9 cellular contexts compared by ENCODE assay signal in genomic region chr3:146469206-146470017, GRCh38. TPM values are rescaled to one million over a fixed set of nuclear protein-coding genes. Genes with fewer than 3 reads are reported as not detected.
DNase-seq lines count a peak whose midpoint lies in the region; ATAC-seq lines count a peak whose summit lies in the region.
"Had no signal": no experiment of that assay in that cellular context is flagged by ENCODE, and none has a peak within 500 bp of the region (broad histone marks: within the 10 kb centered on the region; RNA-seq: fewer than 3 reads in every experiment).

Gene PLSCR2 (minus strand): TSS chr3:146469561. CDS start chr3:146459904, 9,657 bp downstream.

- no peaks in the 10 kb centered on the region for H3K9me3 ChIP-seq in duodenal mucosa (ENCODE audit: control insufficient read depth in 1 of 2, low read length in 2 of 2)
- H3K9me3 ChIP-seq in mesenchymal stem cell (ENCODE audit: control insufficient read depth, low read length): no peaks in the 10 kb centered on the region

- H2BK120ac ChIP-seq in mesenchymal stem cell (ENCODE audit: low read depth, low read length): no peak within 1 kb of the TSS

- no peak within 1 kb of the TSS for H2AFZ ChIP-seq in mesenchymal stem cell (ENCODE audit: low read depth, low read length)

- peak within 1 kb of the TSS; percentile 65 for H2BK15ac ChIP-seq in mesenchymal stem cell (ENCODE audit: low read depth, poor library complexity, severe bottlenecking)

- H2BK12ac ChIP-seq in mesenchymal stem cell (ENCODE audit: low read length in 2 of 2): no peak within 1 kb of the TSS

- H2BK5ac ChIP-seq in mesenchymal stem cell (ENCODE audit: low read depth, low read length, poor library complexity, severe bottlenecking): no peak within 1 kb of the TSS

- H3K18ac ChIP-seq in mesenchymal stem cell (ENCODE audit: low read depth in 1 of 2, low read length in 2 of 2): peak within 1 kb of the TSS in 1 of 2 experiments; percentile 7

- peak within 1 kb of the TSS; percentile 81 to 91 for H3K4me3 ChIP-seq in duodenal mucosa (ENCODE audit: low read depth in 1 of 2, low read length in 2 of 2)
- peak within 1 kb of the TSS; percentile 36 to 78 for H3K4me3 ChIP-seq in mesenchymal stem cell (ENCODE audit: insufficient read depth in 1 of 2, low read depth in 1 of 2, low read length in 2 of 2)

- no peaks in the 10 kb centered on the region for H3K79me1 ChIP-seq in mesenchymal stem cell (replicated peaks; ENCODE audit: low read length, poor library complexity, severe bottlenecking)

- no peak within 1 kb of the TSS for H2AK5ac ChIP-seq in mesenchymal stem cell (ENCODE audit: low read length, severe bottlenecking)

- peak within 1 kb of the TSS; percentile 35 for H4K8ac ChIP-seq in mesenchymal stem cell (ENCODE audit: low read length)

- peak within 1 kb of the TSS; percentile 33 for H3K4me2 ChIP-seq in mesenchymal stem cell (ENCODE audit: low read length, poor library complexity, severe bottlenecking)

- H3K4ac ChIP-seq in mesenchymal stem cell (ENCODE audit: low read depth in 1 of 2, low read length in 2 of 2): no peak within 1 kb of the TSS

- H3K9ac ChIP-seq in duodenal mucosa (ENCODE audit: low read depth in 1 of 2, low read length in 2 of 2) (peak within 1 kb of the TSS; percentile 82 to 85), mesenchymal stem cell (ENCODE audit: low read length) (peak within 1 kb of the TSS; percentile 73)

- H3K27ac ChIP-seq in duodenal mucosa (ENCODE audit: low read depth, low read length): peak within 1 kb of the TSS; percentile 77
- H3K27ac ChIP-seq in mesenchymal stem cell (ENCODE audit: low read length, poor library complexity, severe bottlenecking): no peak within 1 kb of the TSS

- DNase-seq in DMS153 (lab: John Stamatoyannopoulos, UW) (peak; percentile 80), M059J (ENCODE audit: low read depth) (peak; percentile 20), mesenchymal stem cell (no peak), NOMO-1 treated with DMSO at 0.1 percent for 48 hours (lab: John Stamatoyannopoulos, UW; ENCODE audit: unreplicated experiment) (no peak)
- DNase-seq in activated CD4-positive, alpha-beta T cell treated with anti-CD3 and anti-CD28 coated beads, Interleukin-2, amount 50 U/mL, for 24 hours (ENCODE audit: low read depth in 1 of 2, low spot score in 1 of 2): peak; percentile 39 to 42
- peak; percentile 34 to 51 for DNase-seq in stimulated activated CD8-positive, alpha-beta memory T cell treated with anti-CD3 and anti-CD28 coated beads, Interleukin-2, amount 100 ng/mL, for 48 hours (ENCODE audit: low read depth in 2 of 2)

- H3K23ac ChIP-seq in mesenchymal stem cell (ENCODE audit: low read length in 2 of 2): no peak within 1 kb of the TSS

- peak; percentile 99 for ATAC-seq in GM21423 (IDR thresholded peaks at IDR 0.05; ENCODE audit: unreplicated experiment)

- H3K4me1 ChIP-seq in duodenal mucosa (ENCODE audit: control insufficient read depth in 1 of 2, insufficient read depth in 2 of 2, low read length in 2 of 2) (no peaks in the 10 kb centered on the region), mesenchymal stem cell (ENCODE audit: control insufficient read depth, insufficient read depth, low read depth, low read length) (peaks cover 4% of the 10 kb centered on the region)

- no peak within 1 kb of the TSS for H4K91ac ChIP-seq in mesenchymal stem cell (ENCODE audit: low read length)

- H3K36me3 ChIP-seq in duodenal mucosa (ENCODE audit: control insufficient read depth in 1 of 2, insufficient read depth in 2 of 2, low read length in 2 of 2): no peaks in the 10 kb centered on the region
- H3K36me3 ChIP-seq in mesenchymal stem cell (ENCODE audit: control insufficient read depth in 1 of 2, insufficient read depth in 2 of 2, low read depth in 1 of 2, low read length in 2 of 2): no peaks in the 10 kb centered on the region

- H3K14ac ChIP-seq in mesenchymal stem cell (ENCODE audit: low read length in 2 of 2): no peak within 1 kb of the TSS

- no peaks in the 10 kb centered on the region for H3K27me3 ChIP-seq in duodenal mucosa (ENCODE audit: control insufficient read depth in 1 of 2, insufficient read depth in 2 of 2, low read length in 2 of 2)
- H3K27me3 ChIP-seq in mesenchymal stem cell (ENCODE audit: control insufficient read depth in 1 of 2, insufficient read depth in 1 of 2, low read length in 2 of 2): no peaks in the 10 kb centered on the region

- WGBS in mesenchymal stem cell: 75% methylated on average over 48 of the region's 50 CpGs

RNA-seq across cellular contexts. Expression of gene PLSCR2, which starts in this region (rescaled TPM):
- not detected in 2 replicates for total RNA-seq in M059J (2014; rRNA removed; shearing (Covaris generic))
- polyA plus RNA-seq in mesenchymal stem cell (2013, experiment 1 of 2): not detected
- not detected for polyA plus RNA-seq in mesenchymal stem cell (2013, experiment 2 of 2)
- total RNA-seq: activated CD8-positive, alpha-beta memory T cell treated with anti-CD3 and anti-CD28 coated beads for 36 hours had no signal

Comparison
In these comparisons a context has a peak if more than half of its experiments do, and no peak if none do; other contexts are left out.
1. Peak in DNase-seq in M059J; RNA of the gene not detected or under 1 TPM.
2. DNase-seq: peak in DMS153 (single experiment), activated CD4-positive, alpha-beta T cell treated with anti-CD3 and anti-CD28 coated beads, Interleukin-2, amount 50 U/mL, for 24 hours (2 of 2) and stimulated activated CD8-positive, alpha-beta memory T cell treated with anti-CD3 and anti-CD28 coated beads, Interleukin-2, amount 100 ng/mL, for 48 hours (2 of 2); none in mesenchymal stem cell (single experiment) and NOMO-1 treated with DMSO at 0.1 percent for 48 hours (single experiment).